ENCODE assay signal across 12 cellular contexts in genomic region chr10:7192831-7193348, GRCh38.
A peak's percentile ranks its signal among the peaks of the same experiment; 100 is the strongest.
DNase-seq lines count a peak whose midpoint lies in the region; ATAC-seq lines count a peak whose summit lies in the region.
"Had no signal": no experiment of that assay in that cellular context is flagged by ENCODE, and none has a peak within 500 bp of the region (broad histone marks: within the 10 kb centered on the region; RNA-seq: fewer than 3 reads in every experiment).

No MANE protein-coding gene starts in this region.

- H3K4me3 ChIP-seq in Karpas-422 (ENCODE audit: low read length) = no peak overlapping the region

- no peaks in the 10 kb centered on the region for H3K9me2 ChIP-seq in Karpas-422 (replicated peaks; ENCODE audit: insufficient read depth, low read length)

- POLR2A ChIA-PET in activated CD4-positive, alpha-beta memory T cell treated with anti-CD3 and anti-CD28 coated beads, Interleukin-2, amount 10 ng/mL, durations not matched to agents 7 days and 5 days (lab: Charles Lee) = interaction anchor here (0.5 to 1.8 kb wide), 5 partner anchors 76 to 332 kb away, joined by 3 to 5 read pairs (median 4); partner anchors contain the start of gene SFMBT2

- intact Hi-C loops in left ventricle myocardium superior (cut with micrococcal nuclease) = no loop called here

- H3K9ac ChIP-seq in Karpas-422 (ENCODE audit: low read length) = no peak overlapping the region

- no peak overlapping the region for H3K27ac ChIP-seq in Karpas-422 (ENCODE audit: low read length)

- no peaks in the 10 kb centered on the region for H3K79me2 ChIP-seq in Karpas-422 (ENCODE audit: low read length)

- H3K36me3 ChIP-seq in Karpas-422 (ENCODE audit: insufficient read depth, low read length) = peaks cover 93% of the 10 kb centered on the region

- peak overlapping the region; percentile 48 for H3K4me3 Mint-ChIP-seq in activated CD4-positive, alpha-beta memory T cell treated with anti-CD3 and anti-CD28 coated beads, Interleukin-2, amount 10 ng/mL, durations not matched to agents 7 days and 5 days
- H3K4me3 Mint-ChIP-seq in central memory CD8-positive, alpha-beta T cell = peak overlapping the region; percentile 58

- ATAC-seq in HG02798 (IDR thresholded peaks at IDR 0.05; ENCODE audit: poor library complexity, unreplicated experiment) (peak; percentile 50), left ventricle myocardium superior (no peak)
- peak; percentile 84 for ATAC-seq in central memory CD8-positive, alpha-beta T cell (replicated peaks; ENCODE audit: extremely low read depth, poor library complexity, severe bottlenecking)

- peaks cover 44% of the 10 kb centered on the region for H3K4me1 Mint-ChIP-seq in activated CD4-positive, alpha-beta memory T cell treated with anti-CD3 and anti-CD28 coated beads, Interleukin-2, amount 10 ng/mL, durations not matched to agents 7 days and 5 days
- peaks cover 55% of the 10 kb centered on the region for H3K4me1 Mint-ChIP-seq in central memory CD8-positive, alpha-beta T cell

- no peak overlapping the region for H2AFZ ChIP-seq in Karpas-422 (ENCODE audit: low read length)

- CTCF ChIA-PET in activated CD4-positive, alpha-beta memory T cell treated with anti-CD3 and anti-CD28 coated beads, Interleukin-2, amount 10 ng/mL, durations not matched to agents 7 days and 5 days (lab: Charles Lee) = interaction anchor here (0.8 to 1.0 kb wide), 2 partner anchors 76 to 274 kb away, joined by 3 read pairs; no protein-coding TSS in a partner anchor

- H3K36me3 Mint-ChIP-seq in activated CD4-positive, alpha-beta memory T cell treated with anti-CD3 and anti-CD28 coated beads, Interleukin-2, amount 10 ng/mL, durations not matched to agents 7 days and 5 days (ENCODE audit: low read depth) = peaks cover 71% of the 10 kb centered on the region
- peaks cover 30% of the 10 kb centered on the region for H3K36me3 Mint-ChIP-seq in central memory CD8-positive, alpha-beta T cell (ENCODE audit: insufficient read depth)

- no peaks in the 10 kb centered on the region; the same call in 1 of the 2 replicates for H3K9me3 ChIP-seq in Karpas-422 (ENCODE audit: low read length)

- no peaks in the 10 kb centered on the region for H3K27me3 ChIP-seq in Karpas-422 (ENCODE audit: low read length)

- H3K27me3 Mint-ChIP-seq in activated CD4-positive, alpha-beta memory T cell treated with anti-CD3 and anti-CD28 coated beads, Interleukin-2, amount 10 ng/mL, durations not matched to agents 7 days and 5 days = no peaks in the 10 kb centered on the region
- no peaks in the 10 kb centered on the region for H3K27me3 Mint-ChIP-seq in central memory CD8-positive, alpha-beta T cell

- no peak overlapping the region for H3K4me2 ChIP-seq in Karpas-422 (ENCODE audit: low read depth, low read length, poor library complexity, severe bottlenecking)

- H3K4me1 ChIP-seq in Karpas-422 (ENCODE audit: low read length) = peaks cover 10% of the 10 kb centered on the region

- H3K27ac Mint-ChIP-seq in activated CD4-positive, alpha-beta memory T cell treated with anti-CD3 and anti-CD28 coated beads, Interleukin-2, amount 10 ng/mL, durations not matched to agents 7 days and 5 days = peak overlapping the region; percentile 96
- H3K27ac Mint-ChIP-seq in central memory CD8-positive, alpha-beta T cell (ENCODE audit: low read depth) = peak overlapping the region; percentile 83

- DNase-seq in activated CD4-positive, alpha-beta memory T cell treated with anti-CD3 and anti-CD28 coated beads, Interleukin-2, amount 10 ng/mL, durations not matched to agents 7 days and 5 days = peak; percentile 64
- DNase-seq in central memory CD8-positive, alpha-beta T cell (ENCODE audit: low spot score in 2 of 2) = peak in 1 of 2 donors; percentile 33
- peak; percentile 41 to 52 for DNase-seq in stimulated activated CD8-positive, alpha-beta memory T cell treated with anti-CD3 and anti-CD28 coated beads, Interleukin-15, amount 100 ng/mL, for 48 hours (ENCODE audit: low read depth in 2 of 2)
- DNase-seq in Karpas-422 (no peak), left ventricle myocardium superior (no peak), NOMO-1 (lab: John Stamatoyannopoulos, UW; ENCODE audit: unreplicated experiment in 2 of 2) (no peak), kidney tubule cell (ENCODE audit: low spot score) (no peak)
- DNase-seq: hippocampal formation, KG1, NCI-H69, small intestine had no signal

- no peaks in the 10 kb centered on the region for H4K20me1 ChIP-seq in Karpas-422 (ENCODE audit: insufficient read depth, low read depth, low read length)

- peaks cover 12% of the 10 kb centered on the region for H3K9me3 Mint-ChIP-seq in activated CD4-positive, alpha-beta memory T cell treated with anti-CD3 and anti-CD28 coated beads, Interleukin-2, amount 10 ng/mL, durations not matched to agents 7 days and 5 days
- no peaks in the 10 kb centered on the region for H3K9me3 Mint-ChIP-seq in central memory CD8-positive, alpha-beta T cell

Comparison
In these comparisons a context has a peak if more than half of its experiments do, and no peak if none do; other contexts are left out.
1. DNase-seq: peak in activated CD4-positive, alpha-beta memory T cell treated with anti-CD3 and anti-CD28 coated beads, Interleukin-2, amount 10 ng/mL, durations not matched to agents 7 days and 5 days (single experiment) and stimulated activated CD8-positive, alpha-beta memory T cell treated with anti-CD3 and anti-CD28 coated beads, Interleukin-15, amount 100 ng/mL, for 48 hours (2 of 2); none in Karpas-422 (single experiment), left ventricle myocardium superior (single experiment), NOMO-1 (0 of 2) and kidney tubule cell (single experiment).